ENCODE assay signal across 9 cellular contexts in genomic region chr12:108693186-108693585, GRCh38. TPM values are rescaled to one million over a fixed set of nuclear protein-coding genes. Genes with fewer than 3 reads are reported as not detected.
DNase-seq lines count a peak whose midpoint lies in the region; ATAC-seq, FAIRE-seq and TF ChIP-seq lines count a peak whose summit lies in the region.
"Had no signal": no experiment of that assay in that cellular context is flagged by ENCODE, and none has a peak within 500 bp of the region (broad histone marks: within the 10 kb centered on the region; RNA-seq: fewer than 3 reads in every experiment).

No MANE protein-coding gene starts in this region.

- POLR2A ChIA-PET in GM12878 (lab: Charles Lee): interaction anchor here (0.5 to 1.4 kb wide), 5 partner anchors 9 to 362 kb away, joined by 3 to 6 read pairs (median 4); no protein-coding TSS in a partner anchor

- H3K9me3 ChIP-seq in GM12878 (replicated peaks; ENCODE audit: control insufficient read depth, insufficient read depth, low read length) (peaks cover 2% of the 10 kb centered on the region; the same call in 2 of the 3 replicates), muscle layer of colon (ENCODE audit: low read length) (no peaks in the 10 kb centered on the region), thyroid gland (no peaks in the 10 kb centered on the region)

- CTCF ChIA-PET in GM12878 (lab: Yijun Ruan, JAX): interaction anchor here (0.6 to 1.9 kb wide), 5 partner anchors 13 to 57 kb away, joined by 3 to 6 read pairs (median 5); no protein-coding TSS in a partner anchor

- RAD21 ChIA-PET in GM12878 (lab: Charles Lee; ENCODE audit: unreplicated experiment): interaction anchor here (0.5 to 7.7 kb wide), 9 partner anchors 11 to 133 kb away, joined by 3 to 69 read pairs (median 3); no protein-coding TSS in a partner anchor

- TF ChIP-seq CTCF in GM12878 (IDR thresholded peaks at IDR 0.05 in 2 of 3, conservative IDR thresholded peaks at IDR 0.05 in 1 of 3; ENCODE audit: control insufficient read depth in 2 of 3, extremely low read depth in 1 of 3, insufficient read depth in 1 of 3, low read depth in 3 of 3, low read length in 3 of 3) (no peak), thyroid gland (IDR thresholded peaks at IDR 0.05) (no peak), lower leg skin (IDR thresholded peaks at IDR 0.05) (no peak)

- H3K36me3 ChIP-seq in GM12878 (ENCODE audit: control insufficient read depth in 2 of 2, insufficient read depth in 2 of 2, low read length in 1 of 2) (peaks cover 6 to 18% of the 10 kb centered on the region in 2 experiments), muscle layer of colon (ENCODE audit: insufficient read depth, low read length) (peaks cover 6% of the 10 kb centered on the region), thyroid gland (no peaks in the 10 kb centered on the region)

- H3K79me2 ChIP-seq in GM12878 (ENCODE audit: control insufficient read depth, insufficient read depth, low read length): peaks cover 92% of the 10 kb centered on the region

- no TSS peak for BruUV-seq in GM12878 (replicated peaks; lab: Mats Ljungman, UMichigan)

- TF ChIP-seq RAD21 in GM12878 (IDR thresholded peaks at IDR 0.05; ENCODE audit: insufficient read depth, low read depth, low read length): no peak

- peaks cover 11 to 28% of the 10 kb centered on the region in 2 donors for H3K36me3 Mint-ChIP-seq in activated naive CD4-positive, alpha-beta T cell treated with anti-CD3 and anti-CD28 coated beads, Interleukin-2, amount 50 U/mL, for 72 hours

- H3K9ac ChIP-seq in GM12878 (ENCODE audit: control insufficient read depth, insufficient read depth, low read length): no peak overlapping the region
- peak overlapping the region; percentile 9 for H3K9ac ChIP-seq in muscle layer of colon (ENCODE audit: low read length)

- no peaks in the 10 kb centered on the region for H3K27me3 ChIP-seq in GM12878 (replicated peaks in 1 of 2; ENCODE audit: control insufficient read depth in 2 of 2, insufficient read depth in 2 of 2, low read length in 1 of 2)
- H3K27me3 ChIP-seq in muscle layer of colon (ENCODE audit: control insufficient read depth in 1 of 2, insufficient read depth in 2 of 2, low read length in 2 of 2): no peaks in the 10 kb centered on the region
- H3K27me3 ChIP-seq in thyroid gland: no peaks in the 10 kb centered on the region

- no peak for FAIRE-seq in GM12878 (lab: Jason Lieb, UNC)
- FAIRE-seq: HTR-8/SVneo had no signal

- H3K4me3 ChIP-seq in GM12878 (no peak overlapping the region), muscle layer of colon (ENCODE audit: low read depth in 1 of 2, low read length in 2 of 2) (no peak overlapping the region), thyroid gland (replicated peaks in 1 of 3) (no peak overlapping the region), lower leg skin (ENCODE audit: low read depth, poor library complexity, severe bottlenecking) (no peak overlapping the region)

- intact Hi-C loops in GM12878 (cut with micrococcal nuclease; ENCODE audit: unreplicated experiment): no loop called here
- intact Hi-C loops in thyroid gland (cut with DNase I): no loop called here
- intact Hi-C loops in head of caudate nucleus (cut with DNase I): no loop called here
- intact Hi-C loops in lower leg skin (cut with DNase I; ENCODE audit: low total_unique reads): no loop called here

- H3K4me1 ChIP-seq in GM12878 (ENCODE audit: control insufficient read depth, insufficient read depth, low read length): peaks cover 65% of the 10 kb centered on the region
- H3K4me1 ChIP-seq in muscle layer of colon (ENCODE audit: insufficient read depth, low read length): peaks cover 88% of the 10 kb centered on the region
- H3K4me1 ChIP-seq in thyroid gland: peaks cover 26 to 39% of the 10 kb centered on the region in 2 donors

- DNase-seq in activated naive CD4-positive, alpha-beta T cell treated with anti-CD3 and anti-CD28 coated beads, Interleukin-2, amount 50 U/mL, for 72 hours (ENCODE audit: low spot score in 2 of 2): no peak
- no peak for DNase-seq in activated naive CD4-positive, alpha-beta T cell treated with Interleukin-2 at 50 U/mL for 16 hours
- no peak for DNase-seq in GM12878 (ENCODE audit: low read depth, low spot score)
- no peak for DNase-seq in thyroid gland
- no peak for DNase-seq in NCI-H128 (lab: John Stamatoyannopoulos, UW; ENCODE audit: unreplicated experiment)
- DNase-seq in head of caudate nucleus: no peak
- DNase-seq in lower leg skin (ENCODE audit: low spot score in 2 of 2): no peak

- in situ Hi-C loops in GM12878 (cut with MboI): no loop called here

- peak overlapping the region; percentile 34 to 72 for H3K27ac Mint-ChIP-seq in activated naive CD4-positive, alpha-beta T cell treated with anti-CD3 and anti-CD28 coated beads, Interleukin-2, amount 50 U/mL, for 72 hours

- SMC1A ChIA-PET in GM12878 (lab: Charles Lee; ENCODE audit: uncharacterized antibody, unreplicated experiment): interaction anchor here (1.0 to 10.6 kb wide), 5 partner anchors 20 to 29 kb away, joined by 3 to 215 read pairs (median 26); no protein-coding TSS in a partner anchor

- no peaks in the 10 kb centered on the region for H4K20me1 ChIP-seq in GM12878 (ENCODE audit: control insufficient read depth, insufficient read depth)

- H2AFZ ChIP-seq in GM12878 (ENCODE audit: control insufficient read depth, low read depth, low read length): no peak overlapping the region

- peaks cover 4 to 5% of the 10 kb centered on the region in 2 donors for H3K9me3 Mint-ChIP-seq in activated naive CD4-positive, alpha-beta T cell treated with anti-CD3 and anti-CD28 coated beads, Interleukin-2, amount 50 U/mL, for 72 hours

- peak overlapping the region; percentile 45; the same call in 1 of the 2 replicates for H3K4me2 ChIP-seq in GM12878 (ENCODE audit: control insufficient read depth, insufficient read depth)

- ATAC-seq in activated naive CD4-positive, alpha-beta T cell treated with anti-CD3 and anti-CD28 coated beads, Interleukin-2, amount 50 U/mL, for 72 hours: no peak
- no peak for ATAC-seq in GM12878

- H3K27ac ChIP-seq in GM12878 (ENCODE audit: control insufficient read depth, insufficient read depth) (peak overlapping the region; percentile 77), muscle layer of colon (ENCODE audit: low read depth, low read length) (peak overlapping the region; percentile 95), thyroid gland (peak overlapping the region; percentile 89 to 99 (median 94))

- no peak for TF ChIP-seq EP300 in GM12878 (IDR thresholded peaks at IDR 0.05; ENCODE audit: borderline replicate concordance in 1 of 2, control insufficient read depth in 1 of 2, low read depth in 2 of 2, low read length in 2 of 2)

- WGBS in GM12878 (ENCODE audit: insufficient coverage, insufficient replicate concordance, low lambda C conversion rate, missing lambda C conversion rate): 98% methylated on average over 6 of the region's 6 CpGs
- 92 to 96% methylated on average over 6 of the region's 6 CpGs for WGBS in thyroid gland, 2 donors
- WGBS in lower leg skin, 2 donors: 71 to 89% methylated on average over 6 of the region's 6 CpGs

- TF ChIP-seq POLR2A in GM12878 (IDR thresholded peaks at IDR 0.05; ENCODE audit: low read depth, low read length): no peak
- no peak for TF ChIP-seq POLR2A in thyroid gland (IDR thresholded peaks at IDR 0.05)
- no peak for TF ChIP-seq POLR2A in lower leg skin (IDR thresholded peaks at IDR 0.05)

TF ChIP-seq in GM12878, 131 proteins besides CTCF, POLR2A, EP300 and RAD21 (continues in another document):
- TF ChIP-seq RCOR1 (conservative IDR thresholded peaks at IDR 0.05; ENCODE audit: low read depth, low read length): no peak

RNA-seq across cellular contexts. Expression of gene CORO1C, which starts 38.1 kb away (rescaled TPM):
- total RNA-seq in activated naive CD4-positive, alpha-beta T cell treated with anti-CD3 and anti-CD28 coated beads, Interleukin-2, amount 50 U/mL, for 72 hours: 10 to 100 TPM; 61.5 to 87.5 TPM
- total RNA-seq in GM12878 (2013; cell fraction: nucleolus; rRNA removed): 234 and 248 TPM in 2 replicates
- total RNA-seq in GM12878 (2014; rRNA removed): 91.3 and 94.1 TPM in 2 replicates
- 158 and 164 TPM in 2 replicates for total RNA-seq in GM12878 (2014; rRNA removed; fragmentation: Illumina TruSeq; extraction: Trizol)
- 208 and 212 TPM in 2 replicates for total RNA-seq in GM12878 (2021)
- 59.8 TPM for polyA plus RNA-seq in GM12878 (2011; ENCODE audit: low read depth)
- 204 and 254 TPM in 2 replicates for polyA plus RNA-seq in GM12878 (2011; rRNA removed)
- 168 and 182 TPM in 2 replicates for polyA plus RNA-seq in GM12878 (2011; cell fraction: cytosol; rRNA removed)
- 142 and 153 TPM in 2 replicates for polyA plus RNA-seq in GM12878 (2011; cell fraction: nucleus; rRNA removed)
- 76.4 and 96.1 TPM in 2 replicates for polyA plus RNA-seq in GM12878 (2012)
- 145 and 221 TPM in 2 replicates for polyA plus RNA-seq in GM12878 (2014; fragmentation: Illumina TruSeq; extraction: Trizol)
- 10 to 100 TPM; 52.7 to 52.9 TPM for polyA plus RNA-seq in GM12878 (2014; fragmentation: Nextera tagmentation; extraction: Ambion mirVana)
- 152 and 178 TPM in 2 replicates for polyA plus RNA-seq in GM12878 (2014; rRNA removed)
- polyA plus RNA-seq in GM12878 (2016; fragmentation: Nextera tagmentation; extraction: Ambion mirVana): 100 to 1,000 TPM; 202 to 203 TPM
- polyA minus RNA-seq in GM12878 (2011; rRNA and poly(A)+ RNA removed): 514 and 669 TPM in 2 replicates
- polyA minus RNA-seq in GM12878 (2011; cell fraction: cytosol; rRNA and poly(A)+ RNA removed): 86.2 and 126 TPM in 2 replicates
- 89.3 and 119 TPM in 2 replicates for polyA minus RNA-seq in GM12878 (2011; cell fraction: nucleus; rRNA and poly(A)+ RNA removed)
- total RNA-seq in thyroid gland: 10 to 100 TPM; 22.0 to 63.6 (median 30.1) TPM
- 100 to 1,000 TPM in 3 of 4 donors, 10 to 100 TPM in 1; 86.5 to 193 (median 146) TPM for total RNA-seq in lower leg skin

RNA-seq across cellular contexts. Expression of gene SELPLG, which starts 59.5 kb away (rescaled TPM):
- total RNA-seq in activated naive CD4-positive, alpha-beta T cell treated with anti-CD3 and anti-CD28 coated beads, Interleukin-2, amount 50 U/mL, for 72 hours: 10 to 100 TPM; 30.0 to 35.9 TPM
- total RNA-seq in GM12878 (2013; cell fraction: nucleolus; rRNA removed): 102 and 112 TPM in 2 replicates
- total RNA-seq in GM12878 (2014; rRNA removed) (31.4 and 31.5 TPM in 2 replicates), GM12878 (2014; rRNA removed; fragmentation: Illumina TruSeq; extraction: Trizol) (15.2 and 17.0 TPM in 2 replicates), GM12878 (2021) (20.7 and 21.0 TPM in 2 replicates), thyroid gland (1 to 10 TPM; 2.1 to 6.0 (median 2.8) TPM), lower leg skin (1 to 10 TPM; 1.2 to 4.6 (median 3.0) TPM)
- 24.8 TPM for polyA plus RNA-seq in GM12878 (2011; ENCODE audit: low read depth)
- polyA plus RNA-seq in GM12878 (2011; rRNA removed) (10.6 and 24.1 TPM in 2 replicates), GM12878 (2014; fragmentation: Illumina TruSeq; extraction: Trizol) (8.7 and 25.8 TPM in 2 replicates), GM12878 (2014; fragmentation: Nextera tagmentation; extraction: Ambion mirVana) (1 to 10 TPM; 3.2 to 5.3 TPM), GM12878 (2014; rRNA removed) (32.3 and 33.3 TPM in 2 replicates), GM12878 (2016; fragmentation: Nextera tagmentation; extraction: Ambion mirVana) (10 to 100 TPM; 23.6 to 29.5 TPM)
- polyA plus RNA-seq in GM12878 (2011; cell fraction: cytosol; rRNA removed): 39.6 and 46.7 TPM in 2 replicates
- 17.9 and 23.7 TPM in 2 replicates for polyA plus RNA-seq in GM12878 (2011; cell fraction: nucleus; rRNA removed)
- 44.5 and 45.4 TPM in 2 replicates for polyA plus RNA-seq in GM12878 (2012)
- polyA minus RNA-seq in GM12878 (2011; rRNA and poly(A)+ RNA removed): 19.2 and 29.2 TPM in 2 replicates
- polyA minus RNA-seq in GM12878 (2011; cell fraction: cytosol; rRNA and poly(A)+ RNA removed): 4.7 and 6.8 TPM in 2 replicates
- polyA minus RNA-seq in GM12878 (2011; cell fraction: nucleus; rRNA and poly(A)+ RNA removed): 4.2 and 6.7 TPM in 2 replicates
